18 cellular contexts compared by ENCODE assay signal in the genomic region with DNA sequence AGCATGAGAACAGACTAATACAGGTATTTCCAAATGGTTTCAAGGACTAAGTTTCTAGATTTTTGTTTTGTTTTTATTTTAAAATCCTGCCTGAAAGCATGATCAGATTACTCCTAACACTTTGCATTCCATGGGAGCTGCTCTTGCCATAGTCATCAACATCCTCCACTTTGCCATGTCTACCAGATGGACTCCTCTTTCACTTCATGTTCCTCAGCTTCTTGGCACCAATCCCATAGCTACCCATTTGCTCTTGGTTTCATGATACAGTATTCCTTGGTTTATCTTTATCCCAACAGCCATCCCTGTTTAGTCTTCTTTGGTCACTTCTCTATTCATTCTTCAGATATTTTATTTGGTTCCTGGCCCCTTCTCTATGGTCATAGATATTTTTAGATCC.
DNase-seq lines count a peak whose midpoint lies in the region; ATAC-seq and TF ChIP-seq lines count a peak whose summit lies in the region.
"Had no signal": no experiment of that assay in that cellular context is flagged by ENCODE, and none has a peak within 500 bp of the region (broad histone marks: within the 10 kb centered on the region; RNA-seq: fewer than 3 reads in every experiment).

No MANE protein-coding gene starts in this region.

- CTCF ChIA-PET in activated CD4-positive, alpha-beta T cell treated with anti-CD3 and anti-CD28 coated beads for 36 hours (lab: Charles Lee): no interaction called here

- ATAC-seq in activated CD4-positive, alpha-beta T cell treated with anti-CD3 and anti-CD28 coated beads for 36 hours: no peak
- ATAC-seq in GM21447 (IDR thresholded peaks at IDR 0.05; ENCODE audit: unreplicated experiment): no peak
- ATAC-seq: lower lobe of right lung, sciatic nerve had no signal

- no peak for DNase-seq in activated CD4-positive, alpha-beta T cell treated with anti-CD3 and anti-CD28 coated beads for 36 hours
- no peak for DNase-seq in activated CD4-positive, alpha-beta T cell treated with anti-CD3 and anti-CD28 coated beads, Interleukin-2, amount 50 U/mL, for 1 hour
- peak; percentile 8 for DNase-seq in NCI-H226
- no peak for DNase-seq in chondrocyte (ENCODE audit: low spot score)
- no peak for DNase-seq in osteocyte (ENCODE audit: extremely low spot score, unreplicated experiment)
- DNase-seq in activated effector memory CD4-positive, alpha-beta T cell treated with anti-CD3 and anti-CD28 coated beads, Interleukin-2, amount 50 U/mL, for 16 hours: no peak
- no peak for DNase-seq in HAP-1 (ENCODE audit: low spot score in 2 of 2)
- DNase-seq: anterior cingulate cortex; Caco-2; dorsolateral prefrontal cortex; lower lobe of right lung; NCI-H1105 treated with DMSO at 0.1 percent for 48 hours; NCI-H510A treated with DMSO at 0.1 percent for 48 hours; stimulated activated CD4-positive, alpha-beta T cell treated with anti-CD3 and anti-CD28 coated beads, Interleukin-4, amount 100 ng/mL, for 4 hours; upper lobe of left lung had no signal

- intact Hi-C loops in activated CD4-positive, alpha-beta T cell treated with anti-CD3 and anti-CD28 coated beads for 36 hours (cut with DNase I, micrococcal nuclease): no loop called here

- peaks cover 17% of the 10 kb centered on the region for H3K4me1 Mint-ChIP-seq in activated CD4-positive, alpha-beta T cell treated with anti-CD3 and anti-CD28 coated beads for 36 hours
- peaks cover 29% of the 10 kb centered on the region for H3K4me1 Mint-ChIP-seq in chondrocyte (ENCODE audit: low read depth)
- peaks cover 35% of the 10 kb centered on the region for H3K4me1 Mint-ChIP-seq in osteocyte (ENCODE audit: unreplicated experiment)

- POLR2A ChIA-PET in activated CD4-positive, alpha-beta T cell treated with anti-CD3 and anti-CD28 coated beads for 36 hours (lab: Charles Lee): no interaction called here

- no peaks in the 10 kb centered on the region for H3K27me3 ChIP-seq in HAP-1 (ENCODE audit: low read depth)
- H3K27me3 ChIP-seq: dorsolateral prefrontal cortex, upper lobe of left lung had no signal

- no peaks in the 10 kb centered on the region for H3K4me1 ChIP-seq in HAP-1
- H3K4me1 ChIP-seq: Caco-2, lower lobe of right lung, upper lobe of left lung had no signal

- in situ Hi-C loops in HAP-1 (cut with MboI; ENCODE audit: low sequenced_read_pairs): no loop called here

- TF ChIP-seq CTCF in chondrocyte (IDR thresholded peaks at IDR 0.05) (no peak), osteocyte (IDR thresholded peaks at IDR 0.05) (no peak)

- no peak overlapping the region for H3K4me3 ChIP-seq in HAP-1
- H3K4me3 ChIP-seq: dorsolateral prefrontal cortex, lower lobe of right lung, upper lobe of left lung had no signal

- no peaks in the 10 kb centered on the region for H3K36me3 ChIP-seq in HAP-1 (replicated peaks)

- H3K36me3 Mint-ChIP-seq in activated CD4-positive, alpha-beta T cell treated with anti-CD3 and anti-CD28 coated beads for 36 hours (ENCODE audit: low read depth): peaks cover 81% of the 10 kb centered on the region
- H3K36me3 Mint-ChIP-seq in chondrocyte (ENCODE audit: low read depth) (peaks cover 26% of the 10 kb centered on the region), osteocyte (ENCODE audit: unreplicated experiment) (peaks cover 15% of the 10 kb centered on the region)

- H3K4me3 Mint-ChIP-seq in activated CD4-positive, alpha-beta T cell treated with anti-CD3 and anti-CD28 coated beads for 36 hours: no peak overlapping the region
- H3K4me3 Mint-ChIP-seq in chondrocyte (ENCODE audit: unreplicated experiment): no peak overlapping the region
- H3K4me3 Mint-ChIP-seq in osteocyte (ENCODE audit: unreplicated experiment): no peak overlapping the region
- H3K4me3 Mint-ChIP-seq: IgD-negative memory B cell had no signal

- peaks cover 11% of the 10 kb centered on the region for H3K9me3 Mint-ChIP-seq in activated CD4-positive, alpha-beta T cell treated with anti-CD3 and anti-CD28 coated beads for 36 hours (ENCODE audit: low read depth)
- H3K9me3 Mint-ChIP-seq in chondrocyte (ENCODE audit: low read depth): peaks cover 8% of the 10 kb centered on the region
- H3K9me3 Mint-ChIP-seq in osteocyte (ENCODE audit: unreplicated experiment): peaks cover 8% of the 10 kb centered on the region
- H3K9me3 Mint-ChIP-seq: IgD-negative memory B cell had no signal

- H3K27ac Mint-ChIP-seq in activated CD4-positive, alpha-beta T cell treated with anti-CD3 and anti-CD28 coated beads for 36 hours: peak overlapping the region; percentile 29
- H3K27ac Mint-ChIP-seq in chondrocyte (ENCODE audit: unreplicated experiment) (peak overlapping the region; percentile 30), osteocyte (ENCODE audit: unreplicated experiment) (peak overlapping the region; percentile 82)

- H3K9me3 ChIP-seq in HAP-1: no peaks in the 10 kb centered on the region
- H3K9me3 ChIP-seq: Caco-2, lower lobe of right lung, upper lobe of left lung had no signal

- no peaks in the 10 kb centered on the region for H3K27me3 Mint-ChIP-seq in activated CD4-positive, alpha-beta T cell treated with anti-CD3 and anti-CD28 coated beads for 36 hours
- no peaks in the 10 kb centered on the region for H3K27me3 Mint-ChIP-seq in chondrocyte (ENCODE audit: low read depth)
- no peaks in the 10 kb centered on the region for H3K27me3 Mint-ChIP-seq in osteocyte (ENCODE audit: unreplicated experiment)
- H3K27me3 Mint-ChIP-seq: IgD-negative memory B cell had no signal

Comparison
In these comparisons a context has a peak if more than half of its experiments do, and no peak if none do; other contexts are left out.
1. H3K27ac Mint-ChIP-seq: peak in every context shown above with its lines; median percentile 82 in osteocyte; 30 in chondrocyte; 29 in activated CD4-positive, alpha-beta T cell treated with anti-CD3 and anti-CD28 coated beads for 36 hours.